ENCODE assay signal across 8 cellular contexts in genomic region chr2:172102159-172102857, GRCh38. TPM values are rescaled to one million over a fixed set of nuclear protein-coding genes. Genes with fewer than 3 reads are reported as not detected.
DNase-seq lines count a peak whose midpoint lies in the region; ATAC-seq and TF ChIP-seq lines count a peak whose summit lies in the region.

No MANE protein-coding gene starts in this region.

- H3K36me3 Mint-ChIP-seq in activated T-cell treated with anti-CD3 and anti-CD28 coated beads, Interleukin-2, amount 50 U/mL, for 4 hours (ENCODE audit: insufficient read depth): no peaks in the 10 kb centered on the region

- H3K4me3 ChIP-seq in GM06990 (replicated peaks; ENCODE audit: low read depth, low read length): peak overlapping the region; percentile 69

- no peaks in the 10 kb centered on the region; the same call in none of the 2 replicates for H3K27me3 ChIP-seq in GM06990 (replicated peaks; ENCODE audit: control insufficient read depth, insufficient read depth, low read length)

- peaks cover 5% of the 10 kb centered on the region for H3K9me3 Mint-ChIP-seq in activated T-cell treated with anti-CD3 and anti-CD28 coated beads, Interleukin-2, amount 50 U/mL, for 4 hours

- peak; percentile 24 for ATAC-seq in HG02588 (IDR thresholded peaks at IDR 0.05; ENCODE audit: unreplicated experiment)
- ATAC-seq in activated T-cell treated with anti-CD3 and anti-CD28 coated beads, Interleukin-2, amount 50 U/mL, for 4 hours: peak; percentile 22 to 38

- no peaks in the 10 kb centered on the region for H3K36me3 ChIP-seq in GM06990 (ENCODE audit: control insufficient read depth, insufficient read depth, low read length)

- DNase-seq in ACHN (peak; percentile 87), GM06990 (ENCODE audit: extremely low read depth, insufficient read length) (peak; percentile 59), NCI-H1436 (lab: John Stamatoyannopoulos, UW) (peak; percentile 97), germinal center (ENCODE audit: low spot score) (peak; percentile 7), retina (peak; percentile 87)
- no peak for DNase-seq in activated T-cell treated with anti-CD3 and anti-CD28 coated beads, Interleukin-2, amount 50 U/mL, for 4 hours
- no peak for DNase-seq in effector CD4-positive, alpha-beta T cell

- in situ Hi-C loops in ACHN (cut with HindIII; ENCODE audit: low pct_ligation_motif_present, low pct_unique_long_range_greater_than_20kb, low sequenced_read_pairs): loop anchor here (25.0 kb wide), 1 partner anchor 390 kb away; no protein-coding TSS in a partner anchor

- H3K4me3 Mint-ChIP-seq in activated T-cell treated with anti-CD3 and anti-CD28 coated beads, Interleukin-2, amount 50 U/mL, for 4 hours: peak overlapping the region; percentile 74

- TF ChIP-seq CTCF in GM06990 (IDR thresholded peaks at IDR 0.05; ENCODE audit: insufficient read depth, low read length, poor library complexity, severe bottlenecking): no peak

- H3K27me3 Mint-ChIP-seq in activated T-cell treated with anti-CD3 and anti-CD28 coated beads, Interleukin-2, amount 50 U/mL, for 4 hours (ENCODE audit: low read depth): peaks cover 82% of the 10 kb centered on the region

- H3K4me1 Mint-ChIP-seq in activated T-cell treated with anti-CD3 and anti-CD28 coated beads, Interleukin-2, amount 50 U/mL, for 4 hours (ENCODE audit: low read depth): peaks cover 50% of the 10 kb centered on the region

RNA-seq across cellular contexts. Expression of gene DLX2, which starts 0.4 kb away (rescaled TPM):
- not detected for total RNA-seq in activated T-cell treated with anti-CD3 and anti-CD28 coated beads, Interleukin-2, amount 50 U/mL, for 4 hours

RNA-seq across cellular contexts. Expression of gene DLX1, which starts 17.0 kb away (rescaled TPM):
- not detected for total RNA-seq in activated T-cell treated with anti-CD3 and anti-CD28 coated beads, Interleukin-2, amount 50 U/mL, for 4 hours

Comparison
In these comparisons a context has a peak if more than half of its experiments do, and no peak if none do; other contexts are left out.
1. DNase-seq: peak in ACHN (single experiment), GM06990 (single experiment), NCI-H1436 (single experiment), germinal center (single experiment) and retina (single experiment); none in activated T-cell treated with anti-CD3 and anti-CD28 coated beads, Interleukin-2, amount 50 U/mL, for 4 hours (single experiment) and effector CD4-positive, alpha-beta T cell (single experiment).